Comparison of ENCODE assay signal across 16 cellular contexts in the genomic region with DNA sequence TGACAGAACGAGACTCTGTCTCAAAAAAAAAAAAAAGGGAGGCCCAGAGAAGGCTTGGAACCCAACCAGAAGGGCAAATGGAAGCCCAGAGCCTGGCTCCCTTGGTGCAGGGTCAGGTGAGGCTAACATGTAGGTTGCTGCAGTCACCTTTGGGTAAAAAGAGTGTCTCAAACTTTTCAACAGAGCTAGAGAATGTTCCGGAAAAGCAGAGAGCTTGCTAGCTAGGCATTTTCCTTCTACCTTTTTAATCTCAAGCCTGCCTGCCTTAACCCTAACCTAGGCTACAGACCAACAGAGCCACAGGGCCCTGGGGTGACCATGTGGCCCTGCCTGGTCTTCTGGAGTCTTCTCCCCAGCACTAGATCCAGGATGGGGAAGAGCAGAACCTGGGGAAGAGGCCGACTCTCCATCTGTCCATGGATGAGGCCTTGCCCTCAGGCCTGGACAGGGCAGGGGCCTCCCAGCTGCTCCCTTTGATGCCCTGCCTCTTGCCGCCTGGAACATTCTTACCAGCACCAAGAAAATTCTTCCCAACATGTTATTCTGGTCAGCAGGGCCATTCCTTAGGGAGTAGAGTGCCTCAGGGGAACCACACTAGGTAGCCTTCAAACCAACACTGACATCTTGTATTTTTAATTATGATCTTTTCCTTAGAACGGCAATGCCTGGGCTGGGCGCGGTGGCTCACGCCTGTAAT. TPM values are rescaled to one million over a fixed set of nuclear protein-coding genes. Genes with fewer than 3 reads are reported as not detected.
DNase-seq lines count a peak whose midpoint lies in the region; ATAC-seq and TF ChIP-seq lines count a peak whose summit lies in the region.
"Had no signal": no experiment of that assay in that cellular context is flagged by ENCODE, and none has a peak within 500 bp of the region (broad histone marks: within the 10 kb centered on the region; RNA-seq: fewer than 3 reads in every experiment).

No MANE protein-coding gene starts in this region.

- H3K9ac ChIP-seq in neuronal stem cell (ENCODE audit: low read depth, low read length, poor library complexity): no peak overlapping the region

- H3K9me2 ChIP-seq in DOHH2 (replicated peaks; ENCODE audit: control insufficient read depth, low read length): no peaks in the 10 kb centered on the region
- no peaks in the 10 kb centered on the region for H3K9me2 ChIP-seq in hepatocyte (replicated peaks; ENCODE audit: insufficient read depth)

- H3K23ac ChIP-seq in neuronal stem cell (ENCODE audit: low read depth, low read length, poor library complexity): no peak overlapping the region

- no peak overlapping the region for H2BK12ac ChIP-seq in neuronal stem cell (ENCODE audit: low read length)

- peaks cover 44% of the 10 kb centered on the region for H3K36me3 ChIP-seq in DOHH2 (ENCODE audit: control insufficient read depth, low read length)
- no peaks in the 10 kb centered on the region for H3K36me3 ChIP-seq in hepatocyte (replicated peaks; ENCODE audit: insufficient read depth, low read depth)
- H3K36me3 ChIP-seq in neuronal stem cell (replicated peaks in 1 of 2; ENCODE audit: control insufficient read depth in 2 of 2, insufficient read depth in 2 of 2, low read length in 2 of 2): peaks cover 5 to 48% of the 10 kb centered on the region in 2 donors
- H3K36me3 ChIP-seq in transverse colon: no peaks in the 10 kb centered on the region

- H3F3A ChIP-seq in DOHH2 (ENCODE audit: control insufficient read depth, insufficient read depth): peaks cover 18% of the 10 kb centered on the region

- no peak for TF ChIP-seq EP300 in transverse colon (IDR thresholded peaks at IDR 0.05; ENCODE audit: low read depth)

- no peak overlapping the region for H2BK120ac ChIP-seq in neuronal stem cell (ENCODE audit: low read depth, low read length)

- peaks cover 3% of the 10 kb centered on the region for H3K79me1 ChIP-seq in neuronal stem cell (ENCODE audit: low read depth, low read length)

- H3K4me2 ChIP-seq in DOHH2 (ENCODE audit: low read length) (no peak overlapping the region), hepatocyte (peak overlapping the region; percentile 42), neuronal stem cell (ENCODE audit: insufficient read depth, low read length, poor library complexity, severe bottlenecking) (no peak overlapping the region)

- H4K20me1 ChIP-seq in DOHH2 (ENCODE audit: control insufficient read depth, insufficient read depth, low read depth, low read length): no peaks in the 10 kb centered on the region
- no peaks in the 10 kb centered on the region for H4K20me1 ChIP-seq in hepatocyte (ENCODE audit: insufficient read depth, poor library complexity, severe bottlenecking)

- H2AK5ac ChIP-seq in neuronal stem cell (ENCODE audit: low read depth, low read length): no peak overlapping the region

- H2BK15ac ChIP-seq in neuronal stem cell (ENCODE audit: low read length): no peak overlapping the region

- H3K9me3 ChIP-seq in DOHH2 (ENCODE audit: control insufficient read depth, insufficient read depth, low read length) (no peaks in the 10 kb centered on the region), hepatocyte (ENCODE audit: low read depth) (no peaks in the 10 kb centered on the region), neuronal stem cell (replicated peaks in 1 of 2; ENCODE audit: control insufficient read depth in 2 of 2, insufficient read depth in 1 of 2, low read depth in 1 of 2, low read length in 2 of 2) (peaks cover 8 to 21% of the 10 kb centered on the region in 2 donors), transverse colon (no peaks in the 10 kb centered on the region)

- H3K14ac ChIP-seq in neuronal stem cell (ENCODE audit: low read length): no peak overlapping the region

- intact Hi-C loops in transverse colon (cut with DNase I; ENCODE audit: low total_unique reads) (no loop called here), dorsolateral prefrontal cortex (cut with DNase I) (no loop called here)

- H3K4me1 ChIP-seq in DOHH2 (ENCODE audit: control insufficient read depth, low read length) (peaks cover 42% of the 10 kb centered on the region), hepatocyte (ENCODE audit: insufficient read depth) (peaks cover 9% of the 10 kb centered on the region), neuronal stem cell (ENCODE audit: control insufficient read depth in 2 of 2, insufficient read depth in 1 of 2, low read depth in 1 of 2, low read length in 2 of 2) (no peaks in the 10 kb centered on the region), transverse colon (peaks cover 0 to 20% (median 12%) of the 10 kb centered on the region in 4 donors)

- no peak overlapping the region for H4K91ac ChIP-seq in neuronal stem cell (ENCODE audit: low read depth, low read length, poor library complexity)

- DNase-seq in hepatocyte (ENCODE audit: low spot score) (peak; percentile 2), neuronal stem cell (ENCODE audit: low spot score) (no peak), transverse colon (no peak), HUDEP-2 (lab: John Stamatoyannopoulos, UW; ENCODE audit: unreplicated experiment in 76 of 76) (no peak), G401 (ENCODE audit: low spot score) (no peak), dorsolateral prefrontal cortex (no peak)
- DNase-seq: C1 segment of cervical spinal cord, DMS79, Karpas-422, MM.1S, NCI-H1105, NCI-H187, SHP77 had no signal

- no peak overlapping the region for H4K8ac ChIP-seq in neuronal stem cell (ENCODE audit: low read depth, low read length)

- in situ Hi-C loops in transverse colon (cut with MboI; ENCODE audit: low pct_ligation_motif_present in 1 of 4, low pct_unique_long_range_greater_than_20kb in 1 of 4, low sequenced_read_pairs in 3 of 4) (no loop called here), G401 (cut with HindIII; ENCODE audit: low sequenced_read_pairs) (no loop called here)

- H3K4ac ChIP-seq in neuronal stem cell (ENCODE audit: low read length): no peak overlapping the region

- H3K4me3 ChIP-seq in DOHH2 (ENCODE audit: low read length): no peak overlapping the region
- H3K4me3 ChIP-seq in hepatocyte: no peak overlapping the region
- H3K4me3 ChIP-seq in neuronal stem cell (ENCODE audit: low read length in 2 of 2): no peak overlapping the region
- H3K4me3 ChIP-seq in transverse colon: no peak overlapping the region
- H3K4me3 ChIP-seq in dorsolateral prefrontal cortex: no peak overlapping the region

- TF ChIP-seq POLR2A in transverse colon (IDR thresholded peaks at IDR 0.05): no peak

- no peak overlapping the region for H3K18ac ChIP-seq in neuronal stem cell (ENCODE audit: low read length)

- peaks cover 50% of the 10 kb centered on the region for H3K79me2 ChIP-seq in DOHH2 (ENCODE audit: control insufficient read depth, low read length)
- H3K79me2 ChIP-seq in hepatocyte: no peaks in the 10 kb centered on the region

- 94% methylated on average over 8 of the region's 8 CpGs for WGBS in hepatocyte (ENCODE audit: low lambda C conversion rate, missing lambda C conversion rate)
- no CpG with 5 or more reads among the region's 8 CpGs for WGBS in neuronal stem cell (ENCODE audit: extremely low coverage in 2 of 2, insufficient read length in 2 of 2, insufficient replicate concordance in 1 of 2), 2 donors
- WGBS in transverse colon (ENCODE audit: low coverage in 1 of 2), 2 donors: 78 to 91% methylated on average over 4 to 8 of the region's 8 CpGs

- H3K27me3 ChIP-seq in DOHH2 (ENCODE audit: control insufficient read depth, low read length) (no peaks in the 10 kb centered on the region), hepatocyte (no peaks in the 10 kb centered on the region), neuronal stem cell (ENCODE audit: control insufficient read depth in 3 of 3, insufficient read depth in 3 of 3, low read depth in 1 of 3, low read length in 3 of 3) (no peaks in the 10 kb centered on the region), transverse colon (no peaks in the 10 kb centered on the region), dorsolateral prefrontal cortex (no peaks in the 10 kb centered on the region)

- ATAC-seq in HG03571 (IDR thresholded peaks at IDR 0.05; ENCODE audit: unreplicated experiment): no peak
- ATAC-seq: Panc1 had no signal

- TF ChIP-seq CTCF in DOHH2 (IDR thresholded peaks at IDR 0.05; ENCODE audit: low read depth, low read length, poor library complexity, severe bottlenecking) (no peak), hepatocyte (IDR thresholded peaks at IDR 0.05; ENCODE audit: poor library complexity) (no peak), transverse colon (IDR thresholded peaks at IDR 0.05) (no peak), dorsolateral prefrontal cortex (IDR thresholded peaks at IDR 0.05 in 54 of 56, conservative IDR thresholded peaks at IDR 0.05 in 2 of 56; ENCODE audit: low read depth in 1 of 56, partially characterized antibody in 56 of 56) (no peak)

- H3K27ac ChIP-seq in DOHH2 (ENCODE audit: low read depth, low read length): peak overlapping the region; percentile 16
- H3K27ac ChIP-seq in hepatocyte: peak overlapping the region; percentile 86
- no peak overlapping the region for H3K27ac ChIP-seq in neuronal stem cell (replicated peaks; ENCODE audit: low read length)
- H3K27ac ChIP-seq in transverse colon: peak overlapping the region; percentile 24 to 77 (median 62)
- H3K27ac ChIP-seq in dorsolateral prefrontal cortex: peak overlapping the region in 3 of 59 donors; percentile 9 to 75 (median 9)

- H2AFZ ChIP-seq in hepatocyte (no peak overlapping the region), neuronal stem cell (ENCODE audit: low read length) (no peak overlapping the region)

- H2BK5ac ChIP-seq in neuronal stem cell (ENCODE audit: low read length): peak overlapping the region; percentile 5

RNA-seq across cellular contexts. Expression of a gene that starts 30.1 kb away (rescaled TPM):
- total RNA-seq in hepatocyte (6.0 and 6.1 TPM in 2 replicates), transverse colon (10 to 100 TPM in 2 of 4 donors, 1 to 10 TPM in 2; 3.7 to 98.9 (median 12.3) TPM), dorsolateral prefrontal cortex (10 to 100 TPM; 27.7 to 80.6 (median 45.9) TPM)
- polyA plus RNA-seq in hepatocyte: 9.8 and 10.2 TPM in 2 replicates
- 11.3 TPM for polyA plus RNA-seq in neuronal stem cell (2013, experiment 1 of 2)
- 11.0 TPM for polyA plus RNA-seq in neuronal stem cell (2013, experiment 2 of 2)
- total RNA-seq in G401 (2014; rRNA removed; shearing (Covaris generic)): 22.1 and 39.7 TPM in 2 replicates

RNA-seq across cellular contexts. Expression of a gene that starts 36.0 kb away (rescaled TPM):
- total RNA-seq in hepatocyte: 25.4 and 26.8 TPM in 2 replicates
- 55.0 and 58.0 TPM in 2 replicates for polyA plus RNA-seq in hepatocyte
- 62.6 TPM for polyA plus RNA-seq in neuronal stem cell (2013, experiment 1 of 2)
- polyA plus RNA-seq in neuronal stem cell (2013, experiment 2 of 2): 64.6 TPM
- total RNA-seq in transverse colon: 10 to 100 TPM; 15.3 to 50.2 (median 32.7) TPM
- total RNA-seq in G401 (2014; rRNA removed; shearing (Covaris generic)): 42.1 and 95.3 TPM in 2 replicates
- 100 to 1,000 TPM in 97 of 120 experiments, 10 to 100 TPM in 23; 69.4 to 185 (median 126) TPM for total RNA-seq in dorsolateral prefrontal cortex

RNA-seq across cellular contexts. Expression of a gene that starts 47.0 kb away (rescaled TPM):
- total RNA-seq in hepatocyte (0.93 and 1.2 TPM in 2 replicates), transverse colon (10 to 100 TPM; 11.2 to 63.2 (median 16.3) TPM), dorsolateral prefrontal cortex (10 to 100 TPM in 39 of 120 experiments, 1 to 10 TPM in 81; 5.1 to 21.7 (median 8.7) TPM)
- 1.0 and 2.0 TPM in 2 replicates for polyA plus RNA-seq in hepatocyte
- 0.67 TPM for polyA plus RNA-seq in neuronal stem cell (2013, experiment 1 of 2)
- polyA plus RNA-seq in neuronal stem cell (2013, experiment 2 of 2): 0.69 TPM
- 0.71 and 3.4 TPM in 2 replicates for total RNA-seq in G401 (2014; rRNA removed; shearing (Covaris generic))

RNA-seq across cellular contexts. Expression of a gene that starts 51.1 kb away (rescaled TPM):
- total RNA-seq in hepatocyte: 10.3 and 13.7 TPM in 2 replicates
- 9.9 and 11.1 TPM in 2 replicates for polyA plus RNA-seq in hepatocyte
- 4.3 TPM for polyA plus RNA-seq in neuronal stem cell (2013, experiment 1 of 2)
- polyA plus RNA-seq in neuronal stem cell (2013, experiment 2 of 2): 4.0 TPM
- 100 to 1,000 TPM in 2 of 4 donors, 10 to 100 TPM in 2; 59.3 to 185 (median 108) TPM for total RNA-seq in transverse colon
- 9.5 and 36.1 TPM in 2 replicates for total RNA-seq in G401 (2014; rRNA removed; shearing (Covaris generic))
- 10 to 100 TPM in 111 of 120 experiments, 1 to 10 TPM in 9; 5.3 to 27.4 (median 14.8) TPM for total RNA-seq in dorsolateral prefrontal cortex
